8 cellular contexts compared by ENCODE assay signal in the genomic region with DNA sequence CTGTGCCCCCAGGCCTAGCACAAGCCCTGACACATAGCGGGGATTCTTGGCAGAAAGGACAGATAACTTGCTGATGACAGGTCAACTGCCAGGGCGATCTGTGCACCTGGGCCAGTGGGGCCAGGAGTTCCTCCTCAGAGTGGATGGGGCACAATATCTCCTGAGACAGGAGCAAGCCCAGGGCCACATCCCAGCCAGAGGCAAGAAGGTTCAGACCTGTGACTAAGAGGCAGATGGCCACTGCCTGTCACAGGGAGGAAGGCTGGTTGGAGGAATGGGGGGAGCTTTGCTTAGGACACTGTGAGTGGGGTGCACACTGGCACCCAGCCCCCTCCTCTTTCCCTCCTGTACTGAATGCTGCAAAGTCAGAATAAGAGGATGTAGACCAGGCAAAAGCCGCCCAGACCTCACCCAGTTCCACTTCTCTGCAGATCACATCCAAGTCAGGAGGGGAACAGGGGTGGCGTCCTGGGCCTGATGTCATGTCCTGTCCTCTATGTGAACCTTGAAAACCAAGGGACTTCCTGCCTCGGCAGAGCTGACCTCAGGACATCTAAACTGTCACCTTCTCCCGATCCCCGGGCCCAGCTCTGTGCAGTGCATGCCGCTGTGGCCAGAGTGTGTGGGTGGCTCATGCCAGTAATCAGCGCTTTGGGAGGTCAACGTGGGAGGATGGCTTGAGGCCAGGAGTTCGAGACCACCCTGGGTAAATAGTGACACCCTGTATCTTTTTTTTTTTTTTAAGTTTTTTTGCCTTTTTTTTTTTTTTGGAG. TPM values are rescaled to one million over a fixed set of nuclear protein-coding genes. Genes with fewer than 3 reads are reported as not detected.
DNase-seq lines count a peak whose midpoint lies in the region; ATAC-seq, FAIRE-seq and TF ChIP-seq lines count a peak whose summit lies in the region.

No MANE protein-coding gene starts in this region.

- H3K79me2 ChIP-seq in DOHH2 (ENCODE audit: control insufficient read depth, low read length), result peaks cover 47% of the 10 kb centered on the region

- no peaks in the 10 kb centered on the region for H3K9me3 Mint-ChIP-seq in WTC11
- H3K9me3 Mint-ChIP-seq in endothelial cell (ENCODE audit: unreplicated experiment), result no peaks in the 10 kb centered on the region
- no peaks in the 10 kb centered on the region for H3K9me3 Mint-ChIP-seq in naive B cell

- H3K4me2 ChIP-seq in DOHH2 (ENCODE audit: low read length), result peak overlapping the region; percentile 62

- 86% methylated on average over 11 of the region's 11 CpGs for WGBS in HUES64
- 52 to 55% methylated on average over 9 to 11 of the region's 11 CpGs for WGBS in thyroid gland, 2 donors

- TF ChIP-seq POLR2A in thyroid gland (IDR thresholded peaks at IDR 0.05), result no peak

- intact Hi-C loops in thyroid gland (cut with DNase I), result loop anchor here (5.0 kb wide), 1 partner anchor 108 kb away; a partner anchor contains a TSS

- CTCF ChIA-PET in WTC11 (lab: Charles Lee), result no interaction called here

- H3K4me1 Mint-ChIP-seq in WTC11 (no peaks in the 10 kb centered on the region; the same call in 1 of the 2 replicates), endothelial cell (ENCODE audit: unreplicated experiment) (no peaks in the 10 kb centered on the region), naive B cell (peaks cover 14 to 26% (median 17%) of the 10 kb centered on the region in 3 donors)

- H3K27ac Mint-ChIP-seq in WTC11 (no peak overlapping the region), endothelial cell (ENCODE audit: unreplicated experiment) (peak overlapping the region; percentile 30), naive B cell (peak overlapping the region in 5 of 6 donors; percentile 5 to 92 (median 76))

- H3K36me3 ChIP-seq in DOHH2 (ENCODE audit: control insufficient read depth, low read length), result peaks cover 40% of the 10 kb centered on the region
- H3K36me3 ChIP-seq in HUES64 (ENCODE audit: insufficient read depth, low read length), result peaks cover 32% of the 10 kb centered on the region
- peaks cover 0 to 5% of the 10 kb centered on the region in 2 donors for H3K36me3 ChIP-seq in thyroid gland

- H4K20me1 ChIP-seq in DOHH2 (ENCODE audit: control insufficient read depth, insufficient read depth, low read depth, low read length), result peaks cover 13% of the 10 kb centered on the region

- H3K9me2 ChIP-seq in DOHH2 (replicated peaks; ENCODE audit: control insufficient read depth, low read length), result no peaks in the 10 kb centered on the region

- no peaks in the 10 kb centered on the region for H3K9me3 ChIP-seq in DOHH2 (ENCODE audit: control insufficient read depth, insufficient read depth, low read length)
- no peaks in the 10 kb centered on the region for H3K9me3 ChIP-seq in HUES64 (ENCODE audit: insufficient read depth, low read depth, low read length)
- H3K9me3 ChIP-seq in thyroid gland, result no peaks in the 10 kb centered on the region

- H3F3A ChIP-seq in DOHH2 (ENCODE audit: control insufficient read depth, insufficient read depth), result no peaks in the 10 kb centered on the region

- peak overlapping the region; percentile 67 for H3K4me3 Mint-ChIP-seq in WTC11
- H3K4me3 Mint-ChIP-seq in endothelial cell (ENCODE audit: unreplicated experiment), result peak overlapping the region; percentile 86
- peak overlapping the region; percentile 71 to 90 (median 82) for H3K4me3 Mint-ChIP-seq in naive B cell

- H3K27me3 Mint-ChIP-seq in WTC11 (ENCODE audit: low read depth) (no peaks in the 10 kb centered on the region), endothelial cell (ENCODE audit: unreplicated experiment) (no peaks in the 10 kb centered on the region), naive B cell (no peaks in the 10 kb centered on the region)

- POLR2A ChIA-PET in WTC11 (lab: Charles Lee), result no interaction called here

- H3K4me1 ChIP-seq in DOHH2 (ENCODE audit: control insufficient read depth, low read length) (peaks cover 16% of the 10 kb centered on the region), HUES64 (ENCODE audit: insufficient read depth, low read length) (no peaks in the 10 kb centered on the region), thyroid gland (peaks cover 12 to 20% of the 10 kb centered on the region in 2 donors)

- peak overlapping the region; percentile 86 for H3K4me3 ChIP-seq in DOHH2 (ENCODE audit: low read length)
- peak overlapping the region; percentile 96 for H3K4me3 ChIP-seq in HUES64 (ENCODE audit: low read length)
- H3K4me3 ChIP-seq in thyroid gland (replicated peaks in 1 of 3), result peak overlapping the region in 1 of 3 donors; percentile 80

- ATAC-seq in GM21423 (IDR thresholded peaks at IDR 0.05; ENCODE audit: unreplicated experiment), result peak; percentile 80
- ATAC-seq in WTC11, result no peak
- peak; percentile 44 to 48 for ATAC-seq in naive B cell (ENCODE audit: low read depth in 2 of 2)

- H3K27ac ChIP-seq in DOHH2 (ENCODE audit: low read depth, low read length) (no peak overlapping the region), HUES64 (ENCODE audit: low read depth, low read length) (no peak overlapping the region), thyroid gland (peak overlapping the region in 2 of 3 donors; percentile 13 to 94)

- H3K27me3 ChIP-seq in DOHH2 (ENCODE audit: control insufficient read depth, low read length) (no peaks in the 10 kb centered on the region), HUES64 (ENCODE audit: insufficient read depth, low read length) (no peaks in the 10 kb centered on the region), thyroid gland (no peaks in the 10 kb centered on the region)

- FAIRE-seq in D721Med (lab: Jason Lieb, UNC), result no peak

- TF ChIP-seq CTCF in DOHH2 (IDR thresholded peaks at IDR 0.05; ENCODE audit: low read depth, low read length, poor library complexity, severe bottlenecking) (no peak), WTC11 (IDR thresholded peaks at IDR 0.05) (no peak), endothelial cell (IDR thresholded peaks at IDR 0.05; ENCODE audit: unreplicated experiment) (no peak), thyroid gland (IDR thresholded peaks at IDR 0.05) (no peak), D721Med (IDR thresholded peaks at IDR 0.05; ENCODE audit: insufficient read depth, missing control alignments) (no peak)

- DNase-seq in WTC11 (ENCODE audit: low spot score), result no peak
- no peak for DNase-seq in endothelial cell (ENCODE audit: low spot score)
- peak; percentile 41 for DNase-seq in naive B cell
- DNase-seq in thyroid gland, result peak; percentile 26 to 38
- DNase-seq in D721Med (ENCODE audit: insufficient read length, low spot score), result no peak

- peak overlapping the region; percentile 98; the same call in 1 of the 2 replicates for H3K9ac ChIP-seq in HUES64 (ENCODE audit: low read depth, low read length)

- H3K36me3 Mint-ChIP-seq in WTC11 (peaks cover 11% of the 10 kb centered on the region), endothelial cell (ENCODE audit: low read depth, unreplicated experiment) (no peaks in the 10 kb centered on the region), naive B cell (no peaks in the 10 kb centered on the region)

TF ChIP-seq in WTC11, 78 proteins besides CTCF, POLR2A, EP300 and RAD21 (continues in another document):
- TF ChIP-seq GRHL2 (CRISPR knock-in tag; IDR thresholded peaks at IDR 0.05; ENCODE audit: insufficient replicate concordance, severe bottlenecking), result no peak
- TF ChIP-seq, protein P1, sequence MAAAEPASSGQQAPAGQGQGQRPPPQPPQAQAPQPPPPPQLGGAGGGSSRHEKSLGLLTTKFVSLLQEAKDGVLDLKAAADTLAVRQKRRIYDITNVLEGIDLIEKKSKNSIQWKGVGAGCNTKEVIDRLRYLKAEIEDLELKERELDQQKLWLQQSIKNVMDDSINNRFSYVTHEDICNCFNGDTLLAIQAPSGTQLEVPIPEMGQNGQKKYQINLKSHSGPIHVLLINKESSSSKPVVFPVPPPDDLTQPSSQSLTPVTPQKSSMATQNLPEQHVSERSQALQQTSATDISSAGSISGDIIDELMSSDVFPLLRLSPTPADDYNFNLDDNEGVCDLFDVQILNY (CRISPR knock-in tag; IDR thresholded peaks at IDR 0.05), result no peak
- TF ChIP-seq CBFB (CRISPR knock-in tag; IDR thresholded peaks at IDR 0.05; ENCODE audit: low read depth), result no peak
- TF ChIP-seq ATF1 (CRISPR knock-in tag; IDR thresholded peaks at IDR 0.05), result no peak
- TF ChIP-seq RORB (CRISPR knock-in tag; IDR thresholded peaks at IDR 0.05), result no peak
- TF ChIP-seq, protein P2, sequence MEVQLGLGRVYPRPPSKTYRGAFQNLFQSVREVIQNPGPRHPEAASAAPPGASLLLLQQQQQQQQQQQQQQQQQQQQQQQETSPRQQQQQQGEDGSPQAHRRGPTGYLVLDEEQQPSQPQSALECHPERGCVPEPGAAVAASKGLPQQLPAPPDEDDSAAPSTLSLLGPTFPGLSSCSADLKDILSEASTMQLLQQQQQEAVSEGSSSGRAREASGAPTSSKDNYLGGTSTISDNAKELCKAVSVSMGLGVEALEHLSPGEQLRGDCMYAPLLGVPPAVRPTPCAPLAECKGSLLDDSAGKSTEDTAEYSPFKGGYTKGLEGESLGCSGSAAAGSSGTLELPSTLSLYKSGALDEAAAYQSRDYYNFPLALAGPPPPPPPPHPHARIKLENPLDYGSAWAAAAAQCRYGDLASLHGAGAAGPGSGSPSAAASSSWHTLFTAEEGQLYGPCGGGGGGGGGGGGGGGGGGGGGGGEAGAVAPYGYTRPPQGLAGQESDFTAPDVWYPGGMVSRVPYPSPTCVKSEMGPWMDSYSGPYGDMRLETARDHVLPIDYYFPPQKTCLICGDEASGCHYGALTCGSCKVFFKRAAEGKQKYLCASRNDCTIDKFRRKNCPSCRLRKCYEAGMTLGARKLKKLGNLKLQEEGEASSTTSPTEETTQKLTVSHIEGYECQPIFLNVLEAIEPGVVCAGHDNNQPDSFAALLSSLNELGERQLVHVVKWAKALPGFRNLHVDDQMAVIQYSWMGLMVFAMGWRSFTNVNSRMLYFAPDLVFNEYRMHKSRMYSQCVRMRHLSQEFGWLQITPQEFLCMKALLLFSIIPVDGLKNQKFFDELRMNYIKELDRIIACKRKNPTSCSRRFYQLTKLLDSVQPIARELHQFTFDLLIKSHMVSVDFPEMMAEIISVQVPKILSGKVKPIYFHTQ (CRISPR knock-in tag; IDR thresholded peaks at IDR 0.05), result no peak
- TF ChIP-seq, protein P3, sequence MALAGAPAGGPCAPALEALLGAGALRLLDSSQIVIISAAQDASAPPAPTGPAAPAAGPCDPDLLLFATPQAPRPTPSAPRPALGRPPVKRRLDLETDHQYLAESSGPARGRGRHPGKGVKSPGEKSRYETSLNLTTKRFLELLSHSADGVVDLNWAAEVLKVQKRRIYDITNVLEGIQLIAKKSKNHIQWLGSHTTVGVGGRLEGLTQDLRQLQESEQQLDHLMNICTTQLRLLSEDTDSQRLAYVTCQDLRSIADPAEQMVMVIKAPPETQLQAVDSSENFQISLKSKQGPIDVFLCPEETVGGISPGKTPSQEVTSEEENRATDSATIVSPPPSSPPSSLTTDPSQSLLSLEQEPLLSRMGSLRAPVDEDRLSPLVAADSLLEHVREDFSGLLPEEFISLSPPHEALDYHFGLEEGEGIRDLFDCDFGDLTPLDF (CRISPR knock-in tag; IDR thresholded peaks at IDR 0.05), result no peak
- no peak for TF ChIP-seq NR1H2 (CRISPR knock-in tag; IDR thresholded peaks at IDR 0.05)

RNA-seq across cellular contexts. Expression of a gene that starts 1.3 kb away (rescaled TPM):
- polyA plus RNA-seq in HUES64 (2013, experiment 1 of 2), result 37.0 TPM
- 36.5 TPM for polyA plus RNA-seq in HUES64 (2013, experiment 2 of 2)
- total RNA-seq in WTC11 (2021), result 40.8 to 45.4 TPM (median 42.3 TPM) in 3 replicates
- 53.6 TPM for total RNA-seq in endothelial cell (ENCODE audit: unreplicated experiment)
- 10 to 100 TPM; 44.2 to 73.4 (median 53.1) TPM for polyA plus RNA-seq in naive B cell (ENCODE audit: low read depth in 6 of 6)
- 10 to 100 TPM; 30.1 to 51.5 (median 37.6) TPM for total RNA-seq in thyroid gland

Comparison
In these comparisons a context has a peak if more than half of its experiments do, and no peak if none do; other contexts are left out.
1. H3K27ac ChIP-seq: peak in thyroid gland (2 of 3); none in DOHH2 (single experiment) and HUES64 (single experiment).
2. DNase-seq: peak in naive B cell (single experiment) and thyroid gland (2 of 2); none in WTC11 (single experiment), endothelial cell (single experiment) and D721Med (single experiment).
3. Peak in every context shown above with its lines, with median percentiles within 50 percentile points of each other: H3K4me3 Mint-ChIP-seq.